ENCODE assay signal across 22 cellular contexts in the genomic region with DNA sequence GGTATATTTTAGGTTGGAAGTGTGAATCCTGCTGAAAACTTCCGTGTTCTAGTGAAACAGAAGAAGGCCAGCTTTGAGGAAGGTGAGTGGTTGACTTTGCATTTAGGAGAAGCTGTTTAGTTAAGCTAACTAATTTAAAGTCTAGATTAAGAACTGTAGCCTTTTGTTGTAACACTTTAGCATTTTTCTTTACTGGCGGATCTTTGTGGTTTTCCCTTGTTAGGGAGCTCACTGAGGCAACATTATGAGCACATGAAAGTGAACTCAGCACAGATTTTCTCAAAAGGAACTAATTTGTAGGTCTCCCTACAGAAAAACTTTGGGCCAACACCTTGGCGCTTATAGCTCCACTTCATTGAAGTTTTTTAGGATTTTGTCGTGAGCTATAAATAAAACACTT. TPM values are rescaled to one million over a fixed set of nuclear protein-coding genes. Genes with fewer than 3 reads are reported as not detected.
DNase-seq lines count a peak whose midpoint lies in the region; ATAC-seq lines count a peak whose summit lies in the region.
"Had no signal": no experiment of that assay in that cellular context is flagged by ENCODE, and none has a peak within 500 bp of the region (broad histone marks: within the 10 kb centered on the region; RNA-seq: fewer than 3 reads in every experiment).

No MANE protein-coding gene starts in this region.

- H3K4me1 Mint-ChIP-seq in activated CD4-positive, alpha-beta memory T cell treated with anti-CD3 and anti-CD28 coated beads, Interleukin-2, amount 10 ng/mL, durations not matched to agents 7 days and 5 days: peaks cover 5% of the 10 kb centered on the region
- H3K4me1 Mint-ChIP-seq in activated CD4-positive, alpha-beta memory T cell treated with anti-CD3 and anti-CD28 coated beads for 36 hours (ENCODE audit: low read depth): peaks cover 10% of the 10 kb centered on the region
- peaks cover 19 to 41% (median 32%) of the 10 kb centered on the region in 4 donors for H3K4me1 Mint-ChIP-seq in CD4-positive, CD25-positive, alpha-beta regulatory T cell
- H3K4me1 Mint-ChIP-seq in naive thymus-derived CD4-positive, alpha-beta T cell: peaks cover 10 to 63% (median 48%) of the 10 kb centered on the region in 7 donors

- H3K4me1 ChIP-seq in CD4-positive, CD25-positive, alpha-beta regulatory T cell (ENCODE audit: control insufficient read depth, insufficient read depth, low read length, poor library complexity, severe bottlenecking): no peaks in the 10 kb centered on the region
- no peaks in the 10 kb centered on the region for H3K4me1 ChIP-seq in naive thymus-derived CD4-positive, alpha-beta T cell (ENCODE audit: control insufficient read depth in 2 of 2, insufficient read depth in 2 of 2, low read length in 2 of 2)
- H3K4me1 ChIP-seq: BLaER1 had no signal

- CTCF ChIA-PET in activated CD4-positive, alpha-beta memory T cell treated with anti-CD3 and anti-CD28 coated beads, Interleukin-2, amount 10 ng/mL, durations not matched to agents 7 days and 5 days (lab: Charles Lee): interaction anchor here (0.9 to 1.8 kb wide), 3 partner anchors 12 to 55 kb away, joined by 3 to 5 read pairs (median 3); no protein-coding TSS in a partner anchor
- CTCF ChIA-PET in activated CD4-positive, alpha-beta memory T cell treated with anti-CD3 and anti-CD28 coated beads for 36 hours (lab: Charles Lee): interaction anchor here (0.7 kb wide), 1 partner anchor 22 kb away, joined by 3 read pairs; no protein-coding TSS in a partner anchor
- CTCF ChIA-PET in naive thymus-derived CD4-positive, alpha-beta T cell (lab: Charles Lee): no interaction called here

- H3K9me3 Mint-ChIP-seq in activated CD4-positive, alpha-beta memory T cell treated with anti-CD3 and anti-CD28 coated beads, Interleukin-2, amount 10 ng/mL, durations not matched to agents 7 days and 5 days: no peaks in the 10 kb centered on the region
- no peaks in the 10 kb centered on the region for H3K9me3 Mint-ChIP-seq in activated CD4-positive, alpha-beta memory T cell treated with anti-CD3 and anti-CD28 coated beads for 36 hours
- H3K9me3 Mint-ChIP-seq in CD4-positive, CD25-positive, alpha-beta regulatory T cell: no peaks in the 10 kb centered on the region
- no peaks in the 10 kb centered on the region for H3K9me3 Mint-ChIP-seq in naive thymus-derived CD4-positive, alpha-beta T cell

- H3K4me3 Mint-ChIP-seq in activated CD4-positive, alpha-beta memory T cell treated with anti-CD3 and anti-CD28 coated beads, Interleukin-2, amount 10 ng/mL, durations not matched to agents 7 days and 5 days: no peak overlapping the region
- no peak overlapping the region for H3K4me3 Mint-ChIP-seq in activated CD4-positive, alpha-beta memory T cell treated with anti-CD3 and anti-CD28 coated beads for 36 hours
- H3K4me3 Mint-ChIP-seq in CD4-positive, CD25-positive, alpha-beta regulatory T cell: no peak overlapping the region
- peak overlapping the region in 2 of 10 donors; percentile 0 to 20 for H3K4me3 Mint-ChIP-seq in naive thymus-derived CD4-positive, alpha-beta T cell

- peaks cover 83% of the 10 kb centered on the region for H3K36me3 ChIP-seq in CD4-positive, CD25-positive, alpha-beta regulatory T cell (ENCODE audit: control insufficient read depth, insufficient read depth, low read length)
- H3K36me3 ChIP-seq in naive thymus-derived CD4-positive, alpha-beta T cell (ENCODE audit: control insufficient read depth in 2 of 3, insufficient read depth in 3 of 3, low read length in 3 of 3): peaks cover 31 to 75% (median 33%) of the 10 kb centered on the region in 3 experiments

- H3K27me3 Mint-ChIP-seq in activated CD4-positive, alpha-beta memory T cell treated with anti-CD3 and anti-CD28 coated beads, Interleukin-2, amount 10 ng/mL, durations not matched to agents 7 days and 5 days: no peaks in the 10 kb centered on the region
- H3K27me3 Mint-ChIP-seq in activated CD4-positive, alpha-beta memory T cell treated with anti-CD3 and anti-CD28 coated beads for 36 hours: no peaks in the 10 kb centered on the region
- H3K27me3 Mint-ChIP-seq in CD4-positive, CD25-positive, alpha-beta regulatory T cell: no peaks in the 10 kb centered on the region
- H3K27me3 Mint-ChIP-seq in naive thymus-derived CD4-positive, alpha-beta T cell: no peaks in the 10 kb centered on the region

- H3K27me3 ChIP-seq in CD4-positive, CD25-positive, alpha-beta regulatory T cell (ENCODE audit: control insufficient read depth, insufficient read depth, low read length): no peaks in the 10 kb centered on the region
- H3K27me3 ChIP-seq in naive thymus-derived CD4-positive, alpha-beta T cell (ENCODE audit: control insufficient read depth in 2 of 2, insufficient read depth in 2 of 2, low read length in 2 of 2): no peaks in the 10 kb centered on the region
- H3K27me3 ChIP-seq: BLaER1 had no signal

- POLR2A ChIA-PET in activated CD4-positive, alpha-beta memory T cell treated with anti-CD3 and anti-CD28 coated beads, Interleukin-2, amount 10 ng/mL, durations not matched to agents 7 days and 5 days (lab: Charles Lee): interaction anchor here (1.2 to 1.9 kb wide), 2 partner anchors 9 to 35 kb away, joined by 3 to 5 read pairs; no protein-coding TSS in a partner anchor
- POLR2A ChIA-PET in activated CD4-positive, alpha-beta memory T cell treated with anti-CD3 and anti-CD28 coated beads for 36 hours (lab: Charles Lee): no interaction called here
- POLR2A ChIA-PET in naive thymus-derived CD4-positive, alpha-beta T cell (lab: Charles Lee): interaction anchor here (0.7 to 0.9 kb wide), 3 partner anchors 15 to 148 kb away, joined by 3 to 5 read pairs (median 4); no protein-coding TSS in a partner anchor

- no peak overlapping the region for H3K4me3 ChIP-seq in CD4-positive, CD25-positive, alpha-beta regulatory T cell (ENCODE audit: low read depth, low read length)
- no peak overlapping the region for H3K4me3 ChIP-seq in naive thymus-derived CD4-positive, alpha-beta T cell (ENCODE audit: low read length)
- H3K4me3 ChIP-seq: BLaER1, GM12878, GM23248 had no signal

- intact Hi-C loops in activated CD4-positive, alpha-beta memory T cell treated with anti-CD3 and anti-CD28 coated beads for 36 hours (cut with micrococcal nuclease): no loop called here
- intact Hi-C loops in naive thymus-derived CD4-positive, alpha-beta T cell (cut with micrococcal nuclease): loop anchor here in 1 of 2 donors (2.0 to 5.0 kb wide), 2 partner anchors 15 to 35 kb away; no protein-coding TSS in a partner anchor

- H3K27ac Mint-ChIP-seq in activated CD4-positive, alpha-beta memory T cell treated with anti-CD3 and anti-CD28 coated beads, Interleukin-2, amount 10 ng/mL, durations not matched to agents 7 days and 5 days: peak overlapping the region; percentile 28
- no peak overlapping the region for H3K27ac Mint-ChIP-seq in activated CD4-positive, alpha-beta memory T cell treated with anti-CD3 and anti-CD28 coated beads for 36 hours
- H3K27ac Mint-ChIP-seq in CD4-positive, CD25-positive, alpha-beta regulatory T cell: peak overlapping the region; percentile 6 to 43 (median 21)
- peak overlapping the region in 8 of 9 donors; percentile 1 to 89 (median 40) for H3K27ac Mint-ChIP-seq in naive thymus-derived CD4-positive, alpha-beta T cell

- no peak for ATAC-seq in CD4-positive, CD25-positive, alpha-beta regulatory T cell (ENCODE audit: low read depth in 2 of 2)
- no peak for ATAC-seq in naive thymus-derived CD4-positive, alpha-beta T cell
- no peak for ATAC-seq in GM21619 (IDR thresholded peaks at IDR 0.05; ENCODE audit: unreplicated experiment)
- ATAC-seq: GM12878, HCT116 had no signal

- H3K9me3 ChIP-seq in CD4-positive, CD25-positive, alpha-beta regulatory T cell (ENCODE audit: control insufficient read depth in 2 of 2, low read length in 2 of 2): no peaks in the 10 kb centered on the region
- no peaks in the 10 kb centered on the region for H3K9me3 ChIP-seq in naive thymus-derived CD4-positive, alpha-beta T cell (ENCODE audit: control insufficient read depth in 2 of 3, low read length in 3 of 3)
- H3K9me3 ChIP-seq: BLaER1 had no signal

- no peak overlapping the region for H3K27ac ChIP-seq in CD4-positive, CD25-positive, alpha-beta regulatory T cell (ENCODE audit: insufficient read depth, low read length, poor library complexity, severe bottlenecking)
- H3K27ac ChIP-seq in naive thymus-derived CD4-positive, alpha-beta T cell (ENCODE audit: low read depth, low read length): no peak overlapping the region
- H3K27ac ChIP-seq: BLaER1, GM23248 had no signal

- DNase-seq in activated CD4-positive, alpha-beta memory T cell treated with anti-CD3 and anti-CD28 coated beads, Interleukin-2, amount 10 ng/mL, durations not matched to agents 7 days and 5 days: no peak
- DNase-seq in activated CD4-positive, alpha-beta memory T cell treated with anti-CD3 and anti-CD28 coated beads for 36 hours: no peak
- DNase-seq in CD4-positive, CD25-positive, alpha-beta regulatory T cell: no peak
- DNase-seq in SK-MEL-5 (ENCODE audit: low read depth, low spot score): peak; percentile 54
- no peak for DNase-seq in naive thymus-derived CD4-positive, alpha-beta T cell
- DNase-seq in stimulated activated naive CD4-positive, alpha-beta T cell (lab: John Stamatoyannopoulos, UW): no peak
- no peak for DNase-seq in NCI-H2081 treated with DMSO at 0.1 percent for 48 hours (lab: John Stamatoyannopoulos, UW)
- DNase-seq: DMS 273 treated with DMSO at 0.1 percent for 48 hours, GDM1, GM23248, MV-4-11, NCI-H1417 treated with DMSO at 0.1 percent for 48 hours, NCI-H2029, NCI-H2171 treated with DMSO at 0.1 percent for 48 hours, NCI-H446 treated with DMSO at 0.1 percent for 48 hours, NCI-H748 treated with DMSO at 0.1 percent for 48 hours, OCI-M1, RPMI8226 had no signal

- peaks cover 82% of the 10 kb centered on the region for H3K36me3 Mint-ChIP-seq in activated CD4-positive, alpha-beta memory T cell treated with anti-CD3 and anti-CD28 coated beads, Interleukin-2, amount 10 ng/mL, durations not matched to agents 7 days and 5 days (ENCODE audit: low read depth)
- peaks cover 71% of the 10 kb centered on the region for H3K36me3 Mint-ChIP-seq in activated CD4-positive, alpha-beta memory T cell treated with anti-CD3 and anti-CD28 coated beads for 36 hours
- peaks cover 63% of the 10 kb centered on the region for H3K36me3 Mint-ChIP-seq in CD4-positive, CD25-positive, alpha-beta regulatory T cell
- peaks cover 8 to 62% (median 29%) of the 10 kb centered on the region in 5 donors for H3K36me3 Mint-ChIP-seq in naive thymus-derived CD4-positive, alpha-beta T cell

- in situ Hi-C loops in SK-MEL-5 (cut with HindIII; ENCODE audit: low pct_unique_long_range_greater_than_20kb, low sequenced_read_pairs): no loop called here

RNA-seq across cellular contexts. Expression of gene XRCC5, which starts 52.8 kb away (rescaled TPM):
- 100 to 1,000 TPM; 296 to 302 TPM for total RNA-seq in activated CD4-positive, alpha-beta memory T cell treated with anti-CD3 and anti-CD28 coated beads, Interleukin-2, amount 10 ng/mL, durations not matched to agents 7 days and 5 days
- 100 to 1,000 TPM; 510 to 515 TPM for total RNA-seq in activated CD4-positive, alpha-beta memory T cell treated with anti-CD3 and anti-CD28 coated beads for 36 hours
- 178 TPM for total RNA-seq in CD4-positive, CD25-positive, alpha-beta regulatory T cell
- 100 to 1,000 TPM; 272 to 336 (median 287) TPM for polyA plus RNA-seq in CD4-positive, CD25-positive, alpha-beta regulatory T cell
- total RNA-seq in SK-MEL-5 (2014; rRNA removed; shearing (Covaris generic)): 337 and 381 TPM in 2 replicates
- 199 and 237 TPM in 2 replicates for polyA plus RNA-seq in SK-MEL-5 (2015; cell fraction: cytosol; rRNA removed)
- polyA plus RNA-seq in SK-MEL-5 (2015; cell fraction: nucleus; rRNA removed): 135 and 153 TPM in 2 replicates
- 100 to 1,000 TPM; 168 to 347 (median 228) TPM for total RNA-seq in naive thymus-derived CD4-positive, alpha-beta T cell
- 100 to 1,000 TPM; 297 to 316 TPM for polyA plus RNA-seq in naive thymus-derived CD4-positive, alpha-beta T cell
